In the genomic region with DNA sequence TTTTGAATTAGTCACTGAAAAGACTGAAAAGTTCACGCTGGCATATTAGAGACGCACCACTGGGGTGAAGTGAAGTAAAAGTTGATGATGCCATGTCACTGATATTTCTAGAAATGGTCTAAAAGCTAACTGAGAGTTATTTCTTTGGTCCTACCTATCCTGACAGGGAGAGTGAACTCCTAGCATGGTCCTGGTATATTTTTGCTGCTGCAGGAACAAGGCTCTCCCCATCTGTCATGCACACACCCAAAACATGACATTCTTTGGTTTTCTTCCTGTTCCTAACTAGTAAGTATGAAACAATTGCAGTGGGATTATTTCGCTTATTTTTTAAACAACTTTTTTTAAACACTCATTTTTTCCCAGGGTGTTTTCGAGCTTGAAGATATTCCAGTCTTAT, we compare ENCODE assay signal across 22 cellular contexts.
DNase-seq lines count a peak whose midpoint lies in the region; ATAC-seq, FAIRE-seq and TF ChIP-seq lines count a peak whose summit lies in the region.
"Had no signal": no experiment of that assay in that cellular context is flagged by ENCODE, and none has a peak within 500 bp of the region (broad histone marks: within the 10 kb centered on the region; RNA-seq: fewer than 3 reads in every experiment).

No MANE protein-coding gene starts in this region.

- H3K4me3 ChIP-seq in HUES48 (ENCODE audit: low read depth, low read length) (0 out of 2 replicates have a peak overlapping the region, but pooled peaks have one; percentile 18), PC-3 (ENCODE audit: low read length) (no peak overlapping the region), pancreas (no peak overlapping the region)
- H3K4me3 ChIP-seq: GM23248, MG63 had no signal

- 80 to 81% methylated on average over 4 of the region's 4 CpGs for WGBS in pancreas, 2 donors

- H3K4me2 ChIP-seq in PC-3 (ENCODE audit: low read length), result no peak overlapping the region

- H2AFZ ChIP-seq in PC-3 (ENCODE audit: low read length), result no peak overlapping the region
- H2AFZ ChIP-seq: GM23248 had no signal

- H3K27me3 Mint-ChIP-seq in chondrocyte (ENCODE audit: low read depth) (no peaks in the 10 kb centered on the region), osteocyte (ENCODE audit: unreplicated experiment) (peaks cover 4% of the 10 kb centered on the region)

- ATAC-seq in PC-3, result no peak
- no peak for ATAC-seq in pancreas
- ATAC-seq: Panc1 had no signal

- CTCF ChIA-PET in PC-3 (lab: Charles Lee), result no interaction called here

- H4K20me1 ChIP-seq in PC-3 (ENCODE audit: low read length), result no peaks in the 10 kb centered on the region

- H3K4me3 Mint-ChIP-seq in chondrocyte (ENCODE audit: unreplicated experiment), result no peak overlapping the region
- no peak overlapping the region for H3K4me3 Mint-ChIP-seq in osteocyte (ENCODE audit: unreplicated experiment)
- H3K4me3 Mint-ChIP-seq: CD14-positive monocyte had no signal

- H3K9me3 Mint-ChIP-seq in chondrocyte (ENCODE audit: low read depth) (no peaks in the 10 kb centered on the region), osteocyte (ENCODE audit: unreplicated experiment) (no peaks in the 10 kb centered on the region)
- H3K9me3 Mint-ChIP-seq: CD14-positive monocyte had no signal

- H3K9ac ChIP-seq in HUES48 (ENCODE audit: low read depth, low read length) (no peak overlapping the region), PC-3 (ENCODE audit: low read length) (no peak overlapping the region)
- H3K9ac ChIP-seq: GM23248 had no signal

- TF ChIP-seq CTCF in chondrocyte (IDR thresholded peaks at IDR 0.05) (no peak), osteocyte (IDR thresholded peaks at IDR 0.05) (no peak), PC-3 (conservative IDR thresholded peaks at IDR 0.05; ENCODE audit: low read depth, low read length) (no peak), pancreas (IDR thresholded peaks at IDR 0.05) (no peak)

- no peaks in the 10 kb centered on the region for H3K36me3 ChIP-seq in HUES48 (ENCODE audit: control insufficient read depth, insufficient read depth, low read length)
- no peaks in the 10 kb centered on the region for H3K36me3 ChIP-seq in PC-3 (ENCODE audit: low read depth, low read length)
- no peaks in the 10 kb centered on the region for H3K36me3 ChIP-seq in pancreas
- H3K36me3 ChIP-seq: BE2C, MG63 had no signal

- H3K9me3 ChIP-seq in HUES48 (ENCODE audit: control insufficient read depth, insufficient read depth, low read length) (no peaks in the 10 kb centered on the region), PC-3 (ENCODE audit: low read length) (no peaks in the 10 kb centered on the region), pancreas (no peaks in the 10 kb centered on the region)
- H3K9me3 ChIP-seq: BE2C, MG63 had no signal

- peaks cover 49% of the 10 kb centered on the region for H3K4me1 Mint-ChIP-seq in chondrocyte (ENCODE audit: low read depth)
- peaks cover 49% of the 10 kb centered on the region for H3K4me1 Mint-ChIP-seq in osteocyte (ENCODE audit: unreplicated experiment)
- H3K4me1 Mint-ChIP-seq: CD14-positive monocyte had no signal

- peaks cover 47% of the 10 kb centered on the region for H3K4me1 ChIP-seq in HUES48 (ENCODE audit: control insufficient read depth, insufficient read depth, low read length)
- H3K4me1 ChIP-seq in PC-3 (ENCODE audit: insufficient read depth, low read length), result no peaks in the 10 kb centered on the region
- H3K4me1 ChIP-seq in pancreas, result no peaks in the 10 kb centered on the region
- H3K4me1 ChIP-seq: BE2C had no signal

- H3K36me3 Mint-ChIP-seq in chondrocyte (ENCODE audit: low read depth) (no peaks in the 10 kb centered on the region), osteocyte (ENCODE audit: unreplicated experiment) (no peaks in the 10 kb centered on the region)
- H3K36me3 Mint-ChIP-seq: CD14-positive monocyte had no signal

- H3K27ac ChIP-seq in HUES48 (ENCODE audit: low read depth, low read length) (peak overlapping the region; percentile 76), PC-3 (ENCODE audit: low read length) (no peak overlapping the region), pancreas (no peak overlapping the region)
- H3K27ac ChIP-seq: GM23248, RWPE1 had no signal

- H3K27me3 ChIP-seq in HUES48 (ENCODE audit: control insufficient read depth, insufficient read depth, low read length), result no peaks in the 10 kb centered on the region
- peaks cover 28% of the 10 kb centered on the region for H3K27me3 ChIP-seq in PC-3 (ENCODE audit: low read length)
- H3K27me3 ChIP-seq in pancreas, result no peaks in the 10 kb centered on the region
- H3K27me3 ChIP-seq: BE2C, MG63 had no signal

- no peak for FAIRE-seq in pancreas (lab: Jason Lieb, UNC)
- FAIRE-seq: GM18507, HTR-8/SVneo had no signal

- no TSS peak for BruUV-seq in PC-3 (replicated peaks; lab: Mats Ljungman, UMichigan)

- DNase-seq in chondrocyte (ENCODE audit: low spot score) (no peak), iris pigment epithelial cell (ENCODE audit: low read depth) (peak; percentile 9), osteocyte (ENCODE audit: extremely low spot score, unreplicated experiment) (no peak), PC-3 (no peak), pancreas (no peak), NCI-H524 treated with DMSO at 0.1 percent for 48 hours (lab: John Stamatoyannopoulos, UW) (no peak)
- DNase-seq: BE2C, GM23248, HCEC 1CT, IMR-90, KG1, MG63, NCI-H2029, NCI-H446, NCI-H526 treated with DMSO at 0.1 percent for 48 hours, SHP77 had no signal

- POLR2A ChIA-PET in PC-3 (lab: Charles Lee; ENCODE audit: unreplicated experiment), result no interaction called here

- no peaks in the 10 kb centered on the region for H3K79me2 ChIP-seq in PC-3 (ENCODE audit: low read length)

- peak overlapping the region; percentile 5 for H3K27ac Mint-ChIP-seq in chondrocyte (ENCODE audit: unreplicated experiment)
- H3K27ac Mint-ChIP-seq in osteocyte (ENCODE audit: unreplicated experiment), result peak overlapping the region; percentile 18
- H3K27ac Mint-ChIP-seq: CD14-positive monocyte had no signal

- H3K9me2 ChIP-seq in PC-3 (replicated peaks; ENCODE audit: low read length), result no peaks in the 10 kb centered on the region

- intact Hi-C loops in PC-3 (cut with micrococcal nuclease), result no loop called here
- intact Hi-C loops in pancreas (cut with DNase I), result no loop called here

- no peaks in the 10 kb centered on the region for H3F3A ChIP-seq in PC-3 (ENCODE audit: low read length, unreplicated experiment)
